In genomic region chr2:10819714-10820314, GRCh38 we compare ENCODE assay signal across 8 cellular contexts.
"Had no signal": no experiment of that assay in that cellular context is flagged by ENCODE, and none has a peak within 500 bp of the region (broad histone marks: within the 10 kb centered on the region; RNA-seq: fewer than 3 reads in every experiment).

No MANE protein-coding gene starts in this region.

- FAIRE-seq: G401.6, GM12878, GM12891, GM12892, GM18507, GM19239 had no signal

- H3K4me3 ChIP-seq: GM12878 had no signal

- ATAC-seq: GM12878 had no signal

- DNase-seq: GDM1, GF-D8 had no signal
